ENCODE assay signal across 36 cellular contexts in genomic region chr14:31445703-31446102, GRCh38. TPM values are rescaled to one million over a fixed set of nuclear protein-coding genes. Genes with fewer than 3 reads are reported as not detected.
"Had no signal": no experiment of that assay in that cellular context is flagged by ENCODE, and none has a peak within 500 bp of the region (broad histone marks: within the 10 kb centered on the region; RNA-seq: fewer than 3 reads in every experiment).

No MANE protein-coding gene starts in this region.

- DNase-seq: activated CD4-positive, alpha-beta T cell treated with anti-CD3 and anti-CD28 coated beads, Interleukin-2, amount 10 ng/mL, durations not matched to agents 24 days and 14 days; activated CD4-positive, alpha-beta T cell treated with anti-CD3 and anti-CD28 coated beads, Interleukin-2, amount 50 U/mL, for 4 hours; activated CD8-positive, alpha-beta T cell treated with anti-CD3 and anti-CD28 coated beads for 36 hours; activated effector memory CD4-positive, alpha-beta T cell treated with anti-CD3 and anti-CD28 coated beads, Interleukin-2, amount 50 U/mL, for 16 hours; activated naive CD4-positive, alpha-beta T cell; activated naive CD4-positive, alpha-beta T cell treated with anti-CD3 and anti-CD28 coated beads, Interleukin-2, amount 50 U/mL, for 16 hours; activated naive CD8-positive, alpha-beta T cell treated with anti-CD3 and anti-CD28 coated beads for 36 hours; activated T-cell treated with anti-CD3 and anti-CD28 coated beads, Interleukin-2, amount 50 U/mL, for 1 hour; activated T-cell treated with anti-CD3 and anti-CD28 coated beads, Interleukin-2, amount 50 U/mL, for 72 hours; amniotic stem cell; aorta; brain microvascular endothelial cell; NCI-H1105; NCI-H1417 treated with DMSO at 0.1 percent for 48 hours; NCI-H187 treated with DMSO at 0.1 percent for 48 hours; NCI-H2081; NCI-H345; NCI-H510A; NCI-H526; NCI-H748 treated with DMSO at 0.1 percent for 48 hours; NK-92 treated with Interleukin-12 subunit alpha and Interleukin-12 subunit beta, amount 100 ng/mL, for 24 hours; PC-3; SIG-M5; SW 1271; T-helper 1 cell; T-helper 2 cell; T1000 had no signal

- FAIRE-seq: RCC 7860, TTC549 had no signal

- H3K27me3 ChIP-seq: brain microvascular endothelial cell, cardiac muscle cell had no signal

- H3K27ac ChIP-seq: brain microvascular endothelial cell, cardiac muscle cell, RWPE1 had no signal

- H3K4me3 ChIP-seq: cardiac muscle cell had no signal

- H3K36me3 ChIP-seq: brain microvascular endothelial cell had no signal

- ATAC-seq: activated CD8-positive, alpha-beta T cell treated with anti-CD3 and anti-CD28 coated beads for 36 hours; activated T-cell treated with anti-CD3 and anti-CD28 coated beads, Interleukin-2, amount 50 U/mL, for 72 hours; activated T-helper 17 cell treated with anti-CD3 and anti-CD28 coated beads, Interleukin-2, amount 50 U/mL, for 72 hours; PC-3; Right ventricle myocardium inferior had no signal

RNA-seq across cellular contexts. Expression of gene GPR33, which starts 42.1 kb away (rescaled TPM):
- total RNA-seq: activated CD4-positive, alpha-beta T cell treated with anti-CD3 and anti-CD28 coated beads, Interleukin-2, amount 10 ng/mL, durations not matched to agents 24 days and 14 days; activated CD8-positive, alpha-beta memory T cell treated with anti-CD3 and anti-CD28 coated beads for 36 hours; activated CD8-positive, alpha-beta T cell treated with anti-CD3 and anti-CD28 coated beads for 36 hours; activated naive CD8-positive, alpha-beta T cell treated with anti-CD3 and anti-CD28 coated beads for 36 hours; activated T-cell treated with anti-CD3 and anti-CD28 coated beads, Interleukin-2, amount 50 U/mL, for 72 hours; activated T-helper 17 cell treated with anti-CD3 and anti-CD28 coated beads, Interleukin-2, amount 50 U/mL, for 72 hours; aorta; cardiac muscle cell; M059J; PC-3; Right ventricle myocardium inferior; SK-MEL-5 had no signal
- polyA plus RNA-seq: aorta, cardiac muscle cell had no signal
